ENCODE assay signal across 10 cellular contexts in the genomic region with DNA sequence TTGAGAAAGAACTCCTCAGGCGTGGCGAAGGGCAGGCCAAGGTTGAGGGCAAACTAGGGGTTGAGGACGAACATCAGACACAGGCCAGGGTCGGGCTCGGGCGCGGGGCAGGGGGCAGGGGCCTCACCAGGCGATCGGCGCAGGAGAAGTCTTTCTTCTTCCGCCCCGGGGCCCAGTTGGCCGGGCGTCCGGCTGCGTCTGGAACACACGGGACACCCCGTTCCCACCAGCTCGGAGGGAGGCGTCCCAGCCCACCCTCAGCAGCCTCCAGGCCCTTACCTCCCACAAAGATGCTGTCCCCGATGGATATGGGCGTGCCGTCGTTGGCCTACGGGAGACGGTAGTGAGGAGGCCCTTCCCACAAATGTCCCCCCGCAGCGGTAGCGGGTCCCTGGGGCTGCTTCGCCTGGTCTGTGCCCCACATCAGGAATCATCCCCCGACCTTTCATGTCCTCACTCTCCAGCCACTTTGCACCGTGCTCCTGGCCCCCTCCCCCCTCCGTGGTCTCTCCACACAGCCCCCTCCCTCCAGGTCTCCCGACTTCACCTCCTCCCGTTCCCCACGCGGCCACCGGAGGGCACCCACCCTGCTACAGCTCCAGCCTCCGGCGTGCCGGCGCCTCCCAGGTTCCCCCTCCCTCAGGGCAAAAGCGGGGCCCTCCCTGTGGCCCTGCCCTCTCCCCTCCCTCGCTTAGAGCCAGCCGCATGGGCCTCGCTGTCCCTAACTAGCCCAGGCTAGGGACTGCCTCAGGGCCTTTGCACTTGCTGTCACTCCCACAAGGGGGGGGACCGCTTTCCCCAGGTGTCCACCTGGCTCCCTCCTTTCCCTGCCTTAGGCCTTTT. TPM values are rescaled to one million over a fixed set of nuclear protein-coding genes. Genes with fewer than 3 reads are reported as not detected.
DNase-seq lines count a peak whose midpoint lies in the region; ATAC-seq, FAIRE-seq and TF ChIP-seq lines count a peak whose summit lies in the region.
"Had no signal": no experiment of that assay in that cellular context is flagged by ENCODE, and none has a peak within 500 bp of the region (broad histone marks: within the 10 kb centered on the region; RNA-seq: fewer than 3 reads in every experiment).

No MANE protein-coding gene starts in this region.

- no peak overlapping the region for H3K27ac ChIP-seq in pancreas

- ATAC-seq in pancreas (no peak), HG03097 (IDR thresholded peaks at IDR 0.05; ENCODE audit: low FRiP score, unreplicated experiment) (no peak)

- H3K4me3 ChIP-seq in pancreas, result no peak overlapping the region

- 87 to 88% methylated on average over 43 to 47 of the region's 47 CpGs for WGBS in pancreas, 2 donors

- no peaks in the 10 kb centered on the region for H3K27me3 ChIP-seq in pancreas

- DNase-seq in NCI-H510A treated with DMSO at 0.1 percent for 48 hours (lab: John Stamatoyannopoulos, UW), result peak; percentile 18
- DNase-seq in NCI-H510A (lab: John Stamatoyannopoulos, UW), result no peak
- DNase-seq in HuH-7 (ENCODE audit: low spot score), result peak; percentile 78
- DNase-seq in dermis blood vessel endothelial cell, result peak; percentile 38
- DNase-seq in pancreas, result peak in 4 of 6 donors; percentile 21 to 86 (median 44)
- no peak for DNase-seq in LoVo (ENCODE audit: low spot score)
- no peak for DNase-seq in SHP77 (lab: John Stamatoyannopoulos, UW)
- DNase-seq: NCI-H748 treated with DMSO at 0.1 percent for 48 hours; stimulated activated CD4-positive, alpha-beta T cell treated with anti-CD3 and anti-CD28 coated beads, Interleukin-4, amount 100 ng/mL, for 24 hours had no signal

- intact Hi-C loops in pancreas (cut with DNase I), result no loop called here

- no peaks in the 10 kb centered on the region for H3K9me3 ChIP-seq in pancreas

- no peak for TF ChIP-seq CTCF in pancreas (IDR thresholded peaks at IDR 0.05)

- peaks cover 0 to 26% (median 1%) of the 10 kb centered on the region in 3 donors for H3K36me3 ChIP-seq in pancreas

- no peak for FAIRE-seq in pancreas (lab: Jason Lieb, UNC)

- H3K4me1 ChIP-seq in pancreas, result peaks cover 9 to 19% (median 19%) of the 10 kb centered on the region in 3 donors

RNA-seq across cellular contexts. Expression of a gene that starts 4.7 kb away (rescaled TPM):
- total RNA-seq in dermis blood vessel endothelial cell (44.3 and 60.4 TPM in 2 replicates), pancreas (10 to 100 TPM; 28.7 to 52.4 (median 34.6) TPM)
- 100 to 1,000 TPM in 1 of 2 donors, 10 to 100 TPM in 1; 76.0 to 154 TPM for polyA plus RNA-seq in pancreas

RNA-seq across cellular contexts. Expression of a gene that starts 11.7 kb away (rescaled TPM):
- total RNA-seq in dermis blood vessel endothelial cell, result 57.2 and 72.9 TPM in 2 replicates
- total RNA-seq in pancreas, result 100 to 1,000 TPM in 1 of 6 donors, 10 to 100 TPM in 5; 48.8 to 116 (median 72.8) TPM
- polyA plus RNA-seq in pancreas, result 100 to 1,000 TPM; 177 to 191 TPM

RNA-seq across cellular contexts. Expression of a gene that starts 14.5 kb away (rescaled TPM):
- 9.9 and 13.0 TPM in 2 replicates for total RNA-seq in dermis blood vessel endothelial cell
- total RNA-seq in pancreas, result 10 to 100 TPM; 13.8 to 22.1 (median 16.2) TPM
- polyA plus RNA-seq in pancreas, result 10 to 100 TPM; 22.7 to 31.1 TPM

RNA-seq across cellular contexts. Expression of a gene that starts 14.9 kb away (rescaled TPM):
- total RNA-seq in dermis blood vessel endothelial cell (7.5 and 13.8 TPM in 2 replicates), pancreas (10 to 100 TPM; 21.0 to 34.3 (median 29.9) TPM)
- polyA plus RNA-seq in pancreas, result 10 to 100 TPM; 74.0 to 99.3 TPM

RNA-seq across cellular contexts. Expression of a gene that starts 34.1 kb away (rescaled TPM):
- total RNA-seq in dermis blood vessel endothelial cell, result 2.1 and 3.6 TPM in 2 replicates
- 1 to 10 TPM in 2 of 6 donors, under 1 TPM in 4; 0.23 to 4.0 (median 0.63) TPM for total RNA-seq in pancreas
- polyA plus RNA-seq in pancreas, result 1 to 10 TPM in 1 of 2 donors, under 1 TPM in 1; 0.45 to 1.1 TPM

Comparison
In these comparisons a context has a peak if more than half of its experiments do, and no peak if none do; other contexts are left out.
1. DNase-seq: peak in NCI-H510A treated with DMSO at 0.1 percent for 48 hours (single experiment), HuH-7 (single experiment), dermis blood vessel endothelial cell (single experiment) and pancreas (4 of 6); none in NCI-H510A (single experiment), LoVo (single experiment) and SHP77 (0 of 2).